Comparison of ENCODE assay signal across 7 cellular contexts in genomic region chr2:9003616-9004337, GRCh38. TPM values are rescaled to one million over a fixed set of nuclear protein-coding genes. Genes with fewer than 3 reads are reported as not detected.
DNase-seq lines count a peak whose midpoint lies in the region; ATAC-seq and TF ChIP-seq lines count a peak whose summit lies in the region.

Gene MBOAT2 (minus strand): TSS chr2:9003684. CDS start chr2:9003614, 70 bp downstream.

- intact Hi-C loops in breast epithelium (cut with DNase I; ENCODE audit: low total_unique reads): no loop called here

- peak within 1 kb of the TSS; percentile 62 for H3K4me3 ChIP-seq in WERI-Rb-1 (ENCODE audit: low read depth, low read length)
- H3K4me3 ChIP-seq in breast epithelium: peak within 1 kb of the TSS; percentile 61 to 97 (median 85)
- peak within 1 kb of the TSS; percentile 64 to 72 (median 67) for H3K4me3 ChIP-seq in skeletal muscle tissue (ENCODE audit: low read length in 3 of 3)

- peak within 1 kb of the TSS; percentile 65 to 79 (median 78) for H3K9ac ChIP-seq in skeletal muscle tissue (ENCODE audit: low read depth in 1 of 3, low read length in 3 of 3)

- H3K36me3 ChIP-seq in WERI-Rb-1: peaks cover 8% of the 10 kb centered on the region
- H3K36me3 ChIP-seq in breast epithelium: no peaks in the 10 kb centered on the region
- no peaks in the 10 kb centered on the region for H3K36me3 ChIP-seq in skeletal muscle tissue (ENCODE audit: control insufficient read depth in 3 of 3, insufficient read depth in 3 of 3, low read length in 3 of 3)

- TF ChIP-seq POLR2A in breast epithelium (IDR thresholded peaks at IDR 0.05): no peak

- DNase-seq in NCI-H2107 (lab: John Stamatoyannopoulos, UW) (peak; percentile 66), WERI-Rb-1 (peak; percentile 98), breast epithelium (ENCODE audit: low spot score in 2 of 2) (peak; percentile 70 to 82), iPS-NIHi11 (ENCODE audit: low spot score) (peak; percentile 99)

- H3K27ac ChIP-seq in WERI-Rb-1 (peak within 1 kb of the TSS; percentile 99), breast epithelium (peak within 1 kb of the TSS; percentile 82 to 87), skeletal muscle tissue (ENCODE audit: low read depth, low read length) (no peak within 1 kb of the TSS)

- H3K27me3 ChIP-seq in WERI-Rb-1 (ENCODE audit: insufficient read depth, low read depth, severe bottlenecking): no peaks in the 10 kb centered on the region
- H3K27me3 ChIP-seq in breast epithelium: no peaks in the 10 kb centered on the region
- H3K27me3 ChIP-seq in skeletal muscle tissue (ENCODE audit: control insufficient read depth in 3 of 3, insufficient read depth in 3 of 3, low read length in 3 of 3): peaks cover 0 to 5% (median 4%) of the 10 kb centered on the region in 3 donors

- H3K9me3 ChIP-seq in WERI-Rb-1 (ENCODE audit: severe bottlenecking) (peaks cover 4% of the 10 kb centered on the region), breast epithelium (no peaks in the 10 kb centered on the region), skeletal muscle tissue (ENCODE audit: control insufficient read depth in 3 of 3, low read length in 3 of 3) (no peaks in the 10 kb centered on the region)

- TF ChIP-seq CTCF in WERI-Rb-1 (IDR thresholded peaks at IDR 0.05; ENCODE audit: low read depth, low read length): no peak
- TF ChIP-seq CTCF in breast epithelium (IDR thresholded peaks at IDR 0.05): no peak

- H3K4me1 ChIP-seq in breast epithelium: no peaks in the 10 kb centered on the region
- H3K4me1 ChIP-seq in skeletal muscle tissue (ENCODE audit: control insufficient read depth in 3 of 3, insufficient read depth in 3 of 3, low read length in 3 of 3): peaks cover 8 to 10% (median 9%) of the 10 kb centered on the region in 3 donors

- ATAC-seq in GM18519 (IDR thresholded peaks at IDR 0.05; ENCODE audit: low FRiP score, unreplicated experiment) (peak; percentile 72), HG02973 (IDR thresholded peaks at IDR 0.05; ENCODE audit: unreplicated experiment) (peak; percentile 83)

RNA-seq across cellular contexts. Expression of gene MBOAT2, which starts in this region (rescaled TPM):
- 10 to 100 TPM in 2 of 3 donors, 1 to 10 TPM in 1; 6.4 to 41.0 (median 23.6) TPM for total RNA-seq in breast epithelium
- total RNA-seq in skeletal muscle tissue: 54.3 TPM
